Comparison of ENCODE assay signal across 18 cellular contexts in the genomic region with DNA sequence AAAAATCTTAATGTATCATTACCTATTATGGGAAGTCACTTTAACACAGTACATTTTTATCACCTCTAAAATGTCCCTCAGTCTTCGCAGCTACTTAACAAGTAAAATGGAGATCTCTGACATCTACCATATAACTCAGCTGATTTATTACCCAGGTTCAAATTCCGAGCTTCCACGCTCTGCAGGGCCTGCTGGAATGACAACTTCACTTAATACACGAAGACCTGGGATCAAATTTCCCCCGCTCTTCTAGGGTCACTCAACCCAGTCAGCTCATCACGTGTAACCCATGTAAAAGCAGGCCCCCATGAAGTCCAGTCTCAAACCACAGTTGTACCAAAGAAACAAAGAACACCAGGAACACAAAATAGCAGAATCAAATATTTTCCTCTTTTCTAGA. TPM values are rescaled to one million over a fixed set of nuclear protein-coding genes. Genes with fewer than 3 reads are reported as not detected.
"Had no signal": no experiment of that assay in that cellular context is flagged by ENCODE, and none has a peak within 500 bp of the region (broad histone marks: within the 10 kb centered on the region; RNA-seq: fewer than 3 reads in every experiment).

No MANE protein-coding gene starts in this region.

- H3K4me3 ChIP-seq: left ventricle myocardium inferior, lower lobe of right lung, psoas muscle, right lobe of liver, spleen, tibial nerve had no signal

- DNase-seq: endodermal cell; erythroblast; foreskin keratinocyte; immature natural killer cell; left ventricle myocardium inferior; lower lobe of right lung; naive B cell; psoas muscle; retina; right lobe of liver; spleen; stimulated activated CD4-positive, alpha-beta T cell treated with anti-CD3 and anti-CD28 coated beads, Interleukin-15, amount 100 ng/mL, for 24 hours; stimulated activated CD4-positive, alpha-beta T cell treated with anti-CD3 and anti-CD28 coated beads, Interleukin-1b, Interleukin-23, amount 100 ng/mL, for 48 hours; stimulated activated CD4-positive, alpha-beta T cell treated with anti-CD3 and anti-CD28 coated beads, Interleukin-4, amount 100 ng/mL, for 24 hours had no signal

- ATAC-seq: foreskin keratinocyte; lower lobe of right lung; psoas muscle; right lobe of liver; stimulated activated memory B cell treated with anti-CD40 and anti-IgM and Interleukin-4, amounts not matched to agents 10 μg/mL and 1 μg/mL and 100 μg/mL, for 72 hours had no signal

- H3K27ac ChIP-seq: foreskin keratinocyte, left ventricle myocardium inferior, lower lobe of right lung, parathyroid adenoma, psoas muscle, right lobe of liver, spleen, tibial nerve had no signal

- H3K9me3 ChIP-seq: lower lobe of right lung, right lobe of liver had no signal

- H3K36me3 ChIP-seq: left ventricle myocardium inferior, lower lobe of right lung, right lobe of liver, spleen, tibial nerve had no signal

- H3K9ac ChIP-seq: parathyroid adenoma had no signal

- H3K79me2 ChIP-seq: parathyroid adenoma had no signal

- H3K4me1 ChIP-seq: foreskin keratinocyte, left ventricle myocardium inferior, lower lobe of right lung, parathyroid adenoma, psoas muscle, right lobe of liver, spleen, tibial nerve had no signal

- H3K27me3 ChIP-seq: foreskin keratinocyte, right lobe of liver, tibial nerve had no signal

RNA-seq across cellular contexts. Expression of gene ACP3, which starts 44.2 kb away (rescaled TPM):
- polyA plus RNA-seq: endothelial cell of umbilical vein had no signal
